Comparison of ENCODE assay signal across 9 cellular contexts in genomic region chr22:42018224-42018623, GRCh38. TPM values are rescaled to one million over a fixed set of nuclear protein-coding genes. Genes with fewer than 3 reads are reported as not detected.
"Had no signal": no experiment of that assay in that cellular context is flagged by ENCODE, and none has a peak within 500 bp of the region (broad histone marks: within the 10 kb centered on the region; RNA-seq: fewer than 3 reads in every experiment).

No MANE protein-coding gene starts in this region.

- H3K27ac ChIP-seq: GM23248 had no signal

- H3K9ac ChIP-seq: GM23248 had no signal

- H3K4me3 ChIP-seq: GM23248, HAP-1 had no signal

- ATAC-seq: HCT116 had no signal

- H3K9me3 ChIP-seq: HAP-1 had no signal

- H3K36me3 ChIP-seq: HAP-1 had no signal

- H2AFZ ChIP-seq: GM23248 had no signal

- DNase-seq: GM23248, GOT3, H7, IMR-90 had no signal

- H3K4me1 ChIP-seq: HAP-1 had no signal

- FAIRE-seq: HTR-8/SVneo had no signal

RNA-seq across cellular contexts. Expression of gene WBP2NL, which starts 19.6 kb away (rescaled TPM):
- total RNA-seq: H4, H7, HT-29, IMR-90 had no signal
- polyA plus RNA-seq: IMR-90 had no signal

RNA-seq across cellular contexts. Expression of gene SEPTIN3, which starts 49.0 kb away (rescaled TPM):
- total RNA-seq: GM23248, HT-29 had no signal

RNA-seq across cellular contexts. Expression of gene PHETA2, which starts 55.8 kb away (rescaled TPM):
- total RNA-seq: H4 had no signal
